9 cellular contexts compared by ENCODE assay signal in the genomic region with DNA sequence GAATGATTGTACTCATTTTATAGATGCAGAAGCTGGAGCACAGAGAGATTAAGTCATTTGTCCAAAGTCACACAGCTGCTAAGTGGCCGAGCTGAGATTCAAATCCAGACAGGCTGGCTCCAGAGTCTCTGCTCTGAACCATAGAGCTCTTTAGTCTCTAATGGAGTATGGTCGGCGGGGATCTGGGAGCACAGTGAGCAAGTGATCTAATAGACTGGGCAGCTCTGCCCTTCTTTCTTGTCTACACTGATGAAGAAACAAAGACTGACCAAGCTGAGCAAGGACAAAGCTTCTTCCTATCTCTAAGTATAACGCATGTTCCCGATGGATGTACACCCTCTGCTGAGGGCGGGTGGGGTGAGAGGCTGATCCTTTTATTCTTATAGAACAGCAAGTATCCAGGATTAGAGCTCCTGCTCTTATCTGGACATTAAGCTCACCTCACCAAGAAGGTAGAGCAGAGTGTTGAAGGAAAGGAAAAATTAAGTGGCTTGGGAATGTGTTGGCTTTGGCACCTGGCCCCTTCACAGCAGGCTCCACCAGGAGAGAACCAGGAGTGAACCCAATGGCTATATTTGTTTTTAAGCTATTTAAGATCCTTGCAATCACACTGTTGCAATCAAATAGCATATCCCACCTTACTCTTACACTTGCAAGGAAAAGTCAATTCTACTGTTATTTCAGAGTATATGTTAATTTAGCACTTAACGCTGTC.
DNase-seq lines count a peak whose midpoint lies in the region; ATAC-seq, FAIRE-seq and TF ChIP-seq lines count a peak whose summit lies in the region.
"Had no signal": no experiment of that assay in that cellular context is flagged by ENCODE, and none has a peak within 500 bp of the region (broad histone marks: within the 10 kb centered on the region; RNA-seq: fewer than 3 reads in every experiment).

No MANE protein-coding gene starts in this region.

- no peaks in the 10 kb centered on the region for H3K36me3 ChIP-seq in neural progenitor cell
- no peaks in the 10 kb centered on the region for H3K36me3 ChIP-seq in BE2C

- FAIRE-seq in A549 (lab: Jason Lieb, UNC), result no peak
- FAIRE-seq in GM12891 (lab: Jason Lieb, UNC), result peak; percentile 69

- H3K27ac Mint-ChIP-seq in neural progenitor cell, result no peak overlapping the region

- no peaks in the 10 kb centered on the region for H3F3A ChIP-seq in neural progenitor cell (ENCODE audit: low read depth)

- peaks cover 16% of the 10 kb centered on the region for H3K4me1 Mint-ChIP-seq in neural progenitor cell

- peaks cover 39% of the 10 kb centered on the region for H3K27me3 Mint-ChIP-seq in neural progenitor cell (ENCODE audit: insufficient read depth, low read depth)

- H3K9me3 ChIP-seq in A549 (no peaks in the 10 kb centered on the region), mononuclear cell (ENCODE audit: low read depth, low read length) (no peaks in the 10 kb centered on the region), neural progenitor cell (ENCODE audit: low read depth) (no peaks in the 10 kb centered on the region), BE2C (no peaks in the 10 kb centered on the region)

- peak overlapping the region; percentile 64 to 77 for H3K27ac ChIP-seq in A549
- H3K27ac ChIP-seq in neural progenitor cell, result no peak overlapping the region

- no peaks in the 10 kb centered on the region for H3K9me3 Mint-ChIP-seq in neural progenitor cell

- no peak overlapping the region for H3K4me3 Mint-ChIP-seq in neural progenitor cell

- no peak for DNase-seq in A549 (ENCODE audit: low read depth in 1 of 2, low spot score in 1 of 2)
- no peak for DNase-seq in GM12891 (ENCODE audit: insufficient read length, low spot score)
- no peak for DNase-seq in astrocyte of the cerebellum (ENCODE audit: low read depth)
- no peak for DNase-seq in neural progenitor cell (ENCODE audit: low spot score)
- no peak for DNase-seq in BE2C
- DNase-seq in SIG-M5 (lab: John Stamatoyannopoulos, UW), result no peak
- DNase-seq in cerebellum (ENCODE audit: low spot score), result no peak

- no peaks in the 10 kb centered on the region for H3K79me2 ChIP-seq in neural progenitor cell (ENCODE audit: low read depth)

- no peaks in the 10 kb centered on the region for H3K36me3 Mint-ChIP-seq in neural progenitor cell

- no peak overlapping the region for H2AFZ ChIP-seq in neural progenitor cell (replicated peaks)

- no peak overlapping the region for H3K9ac ChIP-seq in neural progenitor cell

- TF ChIP-seq RAD21 in A549 (conservative IDR thresholded peaks at IDR 0.05 in 1 of 2, IDR thresholded peaks at IDR 0.05 in 1 of 2), result no peak

- TF ChIP-seq EP300 in A549 (IDR thresholded peaks at IDR 0.05), result no peak

- TF ChIP-seq POLR2A in A549 (IDR thresholded peaks at IDR 0.05; ENCODE audit: low read length) (no peak), GM12891 (IDR thresholded peaks at IDR 0.05; ENCODE audit: low read depth, low read length) (no peak)

- POLR2A ChIA-PET in A549 (lab: Yijun Ruan, JAX), result interaction anchor here (1.6 to 2.2 kb wide), 4 partner anchors 8 to 22 kb away, joined by 4 to 16 read pairs (median 6); no protein-coding TSS in a partner anchor

- ATAC-seq in A549, result no peak
- ATAC-seq: left lobe of liver had no signal

- peaks cover 8% of the 10 kb centered on the region for H4K20me1 ChIP-seq in neural progenitor cell (ENCODE audit: low read depth)

- 18% methylated on average over 7 of the region's 7 CpGs for WGBS in A549 (ENCODE audit: missing lambda C conversion rate)

- TF ChIP-seq CTCF in A549 (IDR thresholded peaks at IDR 0.05) (no peak), astrocyte of the cerebellum (IDR thresholded peaks at IDR 0.05; ENCODE audit: low read depth, low read length, missing control alignments) (no peak), neural progenitor cell (IDR thresholded peaks at IDR 0.05) (no peak), BE2C (IDR thresholded peaks at IDR 0.05; ENCODE audit: low read depth, low read length) (no peak)

- H3K4me2 ChIP-seq in A549 (peak overlapping the region; percentile 91), neural progenitor cell (no peak overlapping the region)

- H3K4me3 ChIP-seq in A549 (peak overlapping the region; percentile 60; the same call in 1 of the 3 replicates), astrocyte of the cerebellum (ENCODE audit: low read depth, low read length) (peak overlapping the region; percentile 95), mononuclear cell (ENCODE audit: low read length) (peak overlapping the region; percentile 95), neural progenitor cell (no peak overlapping the region), BE2C (ENCODE audit: low read depth, low read length) (no peak overlapping the region)

- CTCF ChIA-PET in A549 (lab: Yijun Ruan, JAX), result interaction anchor here (1.3 to 2.3 kb wide), 4 partner anchors 15 to 196 kb away, joined by 3 to 11 read pairs (median 5); no protein-coding TSS in a partner anchor

- H3K4me1 ChIP-seq in A549 (peaks cover 68% of the 10 kb centered on the region), mononuclear cell (ENCODE audit: insufficient read depth, low read length) (peaks cover 62% of the 10 kb centered on the region), neural progenitor cell (no peaks in the 10 kb centered on the region), BE2C (peaks cover 15% of the 10 kb centered on the region; the same call in 1 of the 2 replicates)

- in situ Hi-C loops in astrocyte of the cerebellum (cut with HindIII; ENCODE audit: low sequenced_read_pairs), result loop anchor here (25.0 kb wide), 1 partner anchor 94 kb away; no protein-coding TSS in a partner anchor

- H3K27me3 ChIP-seq in mononuclear cell (ENCODE audit: insufficient read depth, low read length) (no peaks in the 10 kb centered on the region), neural progenitor cell (peaks cover 75% of the 10 kb centered on the region), BE2C (no peaks in the 10 kb centered on the region)

TF ChIP-seq in A549, 52 proteins besides CTCF, POLR2A, EP300 and RAD21 (continues in another document):
- TF ChIP-seq CHD4 (IDR thresholded peaks at IDR 0.05; ENCODE audit: borderline replicate concordance) (no peak), MAFK (IDR thresholded peaks at IDR 0.05; ENCODE audit: partially characterized antibody) (no peak), KDM1A (IDR thresholded peaks at IDR 0.05; ENCODE audit: low read depth) (0 out of 2 replicates have a peak, but pooled peaks have one; percentile 29), HOXB5 (CRISPR knock-in tag; IDR thresholded peaks at IDR 0.05) (no peak), CHD2 (IDR thresholded peaks at IDR 0.05; ENCODE audit: low read length, partially characterized antibody) (no peak), NFE2L2 (conservative IDR thresholded peaks at IDR 0.05; ENCODE audit: low read length) (no peak), POLR2AphosphoS2 (conservative IDR thresholded peaks at IDR 0.05; ENCODE audit: low read length) (no peak), TFCP2L1 (CRISPR knock-in tag; IDR thresholded peaks at IDR 0.05) (no peak), ZFP36 (IDR thresholded peaks at IDR 0.05; ENCODE audit: borderline replicate concordance, partially characterized antibody) (peak; percentile 13), HDAC2 (IDR thresholded peaks at IDR 0.05) (no peak), EHF (CRISPR knock-in tag; IDR thresholded peaks at IDR 0.05) (no peak)
- TF ChIP-seq, protein P1, sequence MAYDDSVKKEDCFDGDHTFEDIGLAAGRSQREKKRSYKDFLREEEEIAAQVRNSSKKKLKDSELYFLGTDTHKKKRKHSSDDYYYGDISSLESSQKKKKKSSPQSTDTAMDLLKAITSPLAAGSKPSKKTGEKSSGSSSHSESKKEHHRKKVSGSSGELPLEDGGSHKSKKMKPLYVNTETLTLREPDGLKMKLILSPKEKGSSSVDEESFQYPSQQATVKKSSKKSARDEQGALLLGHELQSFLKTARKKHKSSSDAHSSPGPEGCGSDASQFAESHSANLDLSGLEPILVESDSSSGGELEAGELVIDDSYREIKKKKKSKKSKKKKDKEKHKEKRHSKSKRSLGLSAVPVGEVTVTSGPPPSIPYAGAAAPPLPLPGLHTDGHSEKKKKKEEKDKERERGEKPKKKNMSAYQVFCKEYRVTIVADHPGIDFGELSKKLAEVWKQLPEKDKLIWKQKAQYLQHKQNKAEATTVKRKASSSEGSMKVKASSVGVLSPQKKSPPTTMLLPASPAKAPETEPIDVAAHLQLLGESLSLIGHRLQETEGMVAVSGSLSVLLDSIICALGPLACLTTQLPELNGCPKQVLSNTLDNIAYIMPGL (CRISPR knock-in tag; IDR thresholded peaks at IDR 0.05; ENCODE audit: borderline replicate concordance), result no peak

TF ChIP-seq in GM12891, 5 proteins besides CTCF, POLR2A, EP300 and RAD21:
- no peak for TF ChIP-seq PAX5 (IDR thresholded peaks at IDR 0.05; ENCODE audit: insufficient read depth, low read length, severe bottlenecking)
- no peak for TF ChIP-seq TAF1 (IDR thresholded peaks at IDR 0.05; ENCODE audit: low read depth, low read length)
- no peak for TF ChIP-seq POLR2AphosphoS5 (IDR thresholded peaks at IDR 0.05; ENCODE audit: low read depth, low read length)
- no peak for TF ChIP-seq SPI1 (IDR thresholded peaks at IDR 0.05; ENCODE audit: low read depth, low read length)
- no peak for TF ChIP-seq POU2F2 (IDR thresholded peaks at IDR 0.05; ENCODE audit: low read depth, low read length)
TF ChIP-seq in GM12891: peak in this region for 0.

Comparison
In these comparisons a context has a peak if more than half of its experiments do, and no peak if none do; other contexts are left out.
1. H3K4me3 ChIP-seq: peak in A549 (single experiment), astrocyte of the cerebellum (single experiment) and mononuclear cell (single experiment); none in neural progenitor cell (single experiment) and BE2C (single experiment).